In the genomic region with DNA sequence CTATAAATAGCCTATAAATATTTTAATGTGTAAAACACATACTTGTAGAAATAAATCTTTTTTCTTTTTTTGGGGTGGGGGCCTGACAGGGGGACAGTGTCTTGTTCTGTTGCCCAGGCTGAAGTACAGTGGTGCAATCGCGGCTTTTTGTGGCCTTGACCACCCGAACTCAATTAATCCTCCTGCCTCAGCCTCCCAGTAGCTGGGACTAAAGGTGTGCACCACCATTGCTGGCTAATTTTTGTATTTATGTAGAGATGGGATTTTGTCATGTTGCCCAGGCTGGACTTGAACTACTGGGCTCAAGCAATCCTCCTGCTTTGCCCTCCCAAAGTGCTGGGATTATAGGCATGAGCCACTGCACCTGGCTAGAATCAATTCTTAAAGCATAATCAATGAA, we compare ENCODE assay signal across 26 cellular contexts. TPM values are rescaled to one million over a fixed set of nuclear protein-coding genes. Genes with fewer than 3 reads are reported as not detected.
A peak's percentile ranks its signal among the peaks of the same experiment; 100 is the strongest.
DNase-seq lines count a peak whose midpoint lies in the region; ATAC-seq, FAIRE-seq and TF ChIP-seq lines count a peak whose summit lies in the region.
"Had no signal": no experiment of that assay in that cellular context is flagged by ENCODE, and none has a peak within 500 bp of the region (broad histone marks: within the 10 kb centered on the region; RNA-seq: fewer than 3 reads in every experiment).

No MANE protein-coding gene starts in this region.

- intact Hi-C loops in HepG2 (cut with micrococcal nuclease; ENCODE audit: unreplicated experiment) (loop anchor here (1.0 kb wide), 1 partner anchor 8 kb away; no protein-coding TSS in a partner anchor), right lobe of liver (cut with DNase I) (no loop called here), vagina (cut with DNase I) (no loop called here)

- H3K27ac Mint-ChIP-seq in T-helper 17 cell: peak overlapping the region; percentile 74
- H3K27ac Mint-ChIP-seq in immature natural killer cell: peak overlapping the region in 4 of 6 donors; percentile 18 to 58 (median 38)
- H3K27ac Mint-ChIP-seq: CD4-positive, CD25-positive, alpha-beta regulatory T cell had no signal

- H3K4me3 Mint-ChIP-seq in T-helper 17 cell (no peak overlapping the region), immature natural killer cell (no peak overlapping the region)
- H3K4me3 Mint-ChIP-seq: CD4-positive, CD25-positive, alpha-beta regulatory T cell had no signal

- peaks cover 5% of the 10 kb centered on the region for H3K4me1 Mint-ChIP-seq in T-helper 17 cell
- peaks cover 21 to 53% of the 10 kb centered on the region in 2 donors for H3K4me1 Mint-ChIP-seq in immature natural killer cell

- POLR2A ChIA-PET in HepG2 (lab: Yijun Ruan, JAX): no interaction called here

- no peak overlapping the region for H3K4me2 ChIP-seq in HepG2 (ENCODE audit: low read depth, low read length)
- H3K4me2 ChIP-seq: BLaER1 had no signal

- BruUV-seq in HepG2 (replicated peaks; lab: Mats Ljungman, UMichigan): no TSS peak

- no peak overlapping the region for H2AFZ ChIP-seq in HepG2 (ENCODE audit: low read length)

- H3K27me3 Mint-ChIP-seq in T-helper 17 cell: no peaks in the 10 kb centered on the region
- peaks cover 0 to 5% (median 2%) of the 10 kb centered on the region in 3 donors for H3K27me3 Mint-ChIP-seq in immature natural killer cell (ENCODE audit: low read depth in 3 of 3)
- H3K27me3 Mint-ChIP-seq: CD4-positive, CD25-positive, alpha-beta regulatory T cell had no signal

- no peaks in the 10 kb centered on the region for H4K20me1 ChIP-seq in HepG2 (ENCODE audit: insufficient read depth, low read length)
- H4K20me1 ChIP-seq: BLaER1 had no signal

- FAIRE-seq in HepG2 (lab: Jason Lieb, UNC): no peak
- FAIRE-seq: D721Med, GM18507 had no signal

- ATAC-seq in HepG2 (no peak), right lobe of liver (no peak), T-helper 17 cell (no peak), HG03045 (IDR thresholded peaks at IDR 0.05; ENCODE audit: unreplicated experiment) (no peak)

- H3K9me3 Mint-ChIP-seq in immature natural killer cell: no peaks in the 10 kb centered on the region

- H3K4me3 ChIP-seq in HepG2 (replicated peaks in 1 of 3; ENCODE audit: insufficient read depth in 1 of 3, low read depth in 2 of 3, low read length in 3 of 3): no peak overlapping the region
- no peak overlapping the region for H3K4me3 ChIP-seq in right lobe of liver
- H3K4me3 ChIP-seq in vagina: no peak overlapping the region
- H3K4me3 ChIP-seq: BLaER1, HAP-1, SK-N-MC had no signal

- WGBS in HepG2 (ENCODE audit: low lambda C conversion rate): 91% methylated on average over 3 of the region's 3 CpGs
- 70% methylated on average over 2 of the region's 3 CpGs for WGBS in right lobe of liver (ENCODE audit: insufficient coverage, low coverage, low lambda C conversion rate, missing lambda C conversion rate)

- no peaks in the 10 kb centered on the region for H3K9me3 ChIP-seq in HepG2 (ENCODE audit: low read length)
- no peaks in the 10 kb centered on the region for H3K9me3 ChIP-seq in right lobe of liver
- H3K9me3 ChIP-seq in T-helper 17 cell (ENCODE audit: control insufficient read depth, low read length, poor library complexity, severe bottlenecking): no peaks in the 10 kb centered on the region
- no peaks in the 10 kb centered on the region for H3K9me3 ChIP-seq in vagina
- H3K9me3 ChIP-seq: BLaER1, HAP-1 had no signal

- TF ChIP-seq EP300 in HepG2 (IDR thresholded peaks at IDR 0.05; ENCODE audit: low read depth in 2 of 2, low read length in 2 of 2): no peak
- TF ChIP-seq EP300 in HepG2 (CRISPR knock-in tag; IDR thresholded peaks at IDR 0.05; ENCODE audit: borderline replicate concordance): no peak

- H3K36me3 ChIP-seq in HepG2 (replicated peaks in 1 of 2; ENCODE audit: control insufficient read depth in 1 of 2, insufficient read depth in 2 of 2, low read length in 2 of 2): peaks cover 24 to 82% of the 10 kb centered on the region in 2 experiments
- peaks cover 0 to 53% (median 7%) of the 10 kb centered on the region in 4 donors for H3K36me3 ChIP-seq in right lobe of liver
- peaks cover 0 to 71% of the 10 kb centered on the region in 2 donors for H3K36me3 ChIP-seq in vagina

- H3K27me3 ChIP-seq in HepG2 (ENCODE audit: control insufficient read depth in 1 of 2, insufficient read depth in 2 of 2, low read length in 2 of 2): no peaks in the 10 kb centered on the region
- no peaks in the 10 kb centered on the region for H3K27me3 ChIP-seq in right lobe of liver
- H3K27me3 ChIP-seq in vagina: no peaks in the 10 kb centered on the region
- H3K27me3 ChIP-seq: BLaER1 had no signal

- TF ChIP-seq RAD21 in HepG2 (CRISPR knock-in tag; IDR thresholded peaks at IDR 0.05): no peak

- in situ Hi-C loops in HepG2 (cut with HindIII; ENCODE audit: extremely low pct_ligation_motif_present, low pct_unique_long_range_greater_than_20kb): loop anchor here (5.0 kb wide), 1 partner anchor 39 kb away; a partner anchor contains a TSS

- H3K36me3 Mint-ChIP-seq in T-helper 17 cell (ENCODE audit: low read depth) (peaks cover 8% of the 10 kb centered on the region), immature natural killer cell (peaks cover 17 to 60% (median 45%) of the 10 kb centered on the region in 3 donors)

- no peak for TF ChIP-seq CTCF in HepG2 (CRISPR knock-in tag; IDR thresholded peaks at IDR 0.05)
- no peak for TF ChIP-seq CTCF in right lobe of liver (IDR thresholded peaks at IDR 0.05)
- no peak for TF ChIP-seq CTCF in vagina (IDR thresholded peaks at IDR 0.05)

- H3K27ac ChIP-seq in HepG2 (ENCODE audit: extremely low read length, insufficient read depth, low read length) (peak overlapping the region; percentile 27), right lobe of liver (no peak overlapping the region), vagina (peak overlapping the region; percentile 32)
- H3K27ac ChIP-seq: BLaER1, HL-60, SK-N-MC had no signal

- CTCF ChIA-PET in HepG2 (lab: Yijun Ruan, JAX; ENCODE audit: low intra/inter-chr PET ratio, low total read pairs): no interaction called here

- no peak overlapping the region for H3K9ac ChIP-seq in HepG2 (ENCODE audit: insufficient read depth, low read depth, low read length)
- H3K9ac ChIP-seq: BLaER1 had no signal

- no peak for TF ChIP-seq POLR2A in HepG2 (IDR thresholded peaks at IDR 0.05; ENCODE audit: insufficient read depth in 1 of 2, low read depth in 2 of 2, low read length in 2 of 2)
- TF ChIP-seq POLR2A in right lobe of liver (IDR thresholded peaks at IDR 0.05): no peak
- no peak for TF ChIP-seq POLR2A in vagina (IDR thresholded peaks at IDR 0.05)

- no peak for DNase-seq in HepG2 (ENCODE audit: low spot score)
- DNase-seq in right lobe of liver: no peak
- no peak for DNase-seq in T-helper 17 cell
- DNase-seq in immature natural killer cell: no peak
- no peak for DNase-seq in vagina (ENCODE audit: extremely low spot score in 2 of 2)
- DNase-seq in NCI-H146 (lab: John Stamatoyannopoulos, UW): no peak
- no peak for DNase-seq in NCI-H510A (lab: John Stamatoyannopoulos, UW)
- DNase-seq: 8988T; CD4-positive, CD25-positive, alpha-beta regulatory T cell; GOT3; Karpas-422; NCI-H1092 treated with DMSO at 0.1 percent for 48 hours; NCI-H1436; NCI-H187 treated with DMSO at 0.1 percent for 48 hours; NCI-H446; NCI-H526; NCI-H82; NK-92 treated with Interleukin-12 subunit alpha and Interleukin-12 subunit beta, amount 100 ng/mL, for 24 hours; SIG-M5 had no signal

- peaks cover 9% of the 10 kb centered on the region for H3K79me2 ChIP-seq in HepG2 (ENCODE audit: insufficient read depth, low read length)

- peaks cover 65% of the 10 kb centered on the region for H3K4me1 ChIP-seq in HepG2 (ENCODE audit: insufficient read depth, low read length)
- peaks cover 0 to 15% (median 3%) of the 10 kb centered on the region in 4 donors for H3K4me1 ChIP-seq in right lobe of liver
- peaks cover 10% of the 10 kb centered on the region for H3K4me1 ChIP-seq in vagina
- H3K4me1 ChIP-seq: BLaER1, HAP-1 had no signal

RNA-seq across cellular contexts. Expression of a gene that starts 37.6 kb away (rescaled TPM):
- total RNA-seq in HepG2 (2016; rRNA removed; fragmentation: Illumina TruSeq; extraction: Trizol) (28.6 and 46.5 TPM in 2 replicates), right lobe of liver (10 to 100 TPM; 11.9 to 31.2 (median 20.0) TPM), T-helper 17 cell (10 to 100 TPM; 43.5 to 45.8 TPM), vagina (89.9 TPM)
- 8.3 and 10.0 TPM in 2 replicates for total RNA-seq in HepG2 (2016; cell fraction: cytosol; rRNA removed; fragmentation: Illumina TruSeq; extraction: Trizol; ENCODE audit: low read depth)
- total RNA-seq in HepG2 (2016; cell fraction: insoluble cytoplasmic fraction; rRNA removed; fragmentation: Illumina TruSeq; extraction: Trizol): 22.8 and 44.6 TPM in 2 replicates
- 11.8 and 17.8 TPM in 2 replicates for total RNA-seq in HepG2 (2016; cell fraction: membrane; rRNA removed; fragmentation: Illumina TruSeq; extraction: Trizol)
- total RNA-seq in HepG2 (2016; cell fraction: nucleus; rRNA removed; fragmentation: Illumina TruSeq; extraction: Trizol): 80.8 and 107 TPM in 2 replicates
- polyA plus RNA-seq in HepG2 (2011; rRNA removed) (114 and 121 TPM in 2 replicates), immature natural killer cell (10 to 100 TPM; 25.1 to 83.2 (median 47.2) TPM)
- polyA plus RNA-seq in HepG2 (2011; cell fraction: cytosol; rRNA removed): 149 and 162 TPM in 2 replicates
- polyA plus RNA-seq in HepG2 (2011; cell fraction: nucleus; rRNA removed): 224 and 235 TPM in 2 replicates
- 89.5 and 105 TPM in 2 replicates for polyA plus RNA-seq in HepG2 (2012)
- 2.8 and 3.1 TPM in 2 replicates for polyA plus RNA-seq in HepG2 (2016; cell fraction: cytosol; fragmentation: Illumina TruSeq; extraction: Trizol; ENCODE audit: low read depth)
- polyA plus RNA-seq in HepG2 (2016; cell fraction: insoluble cytoplasmic fraction; fragmentation: Illumina TruSeq; extraction: Trizol; ENCODE audit: low read depth): 16.2 and 18.5 TPM in 2 replicates
- 4.5 and 6.4 TPM in 2 replicates for polyA plus RNA-seq in HepG2 (2016; cell fraction: membrane; fragmentation: Illumina TruSeq; extraction: Trizol; ENCODE audit: low read depth)
- 80.1 and 82.3 TPM in 2 replicates for polyA plus RNA-seq in HepG2 (2016; cell fraction: nucleus; fragmentation: Illumina TruSeq; extraction: Trizol; ENCODE audit: insufficient read depth, low read depth)
- 256 and 622 TPM in 2 replicates for polyA minus RNA-seq in HepG2 (2011; rRNA and poly(A)+ RNA removed; ENCODE audit: low replicate concordance)
- 144 and 165 TPM in 2 replicates for polyA minus RNA-seq in HepG2 (2011; cell fraction: cytosol; rRNA and poly(A)+ RNA removed)
- polyA minus RNA-seq in HepG2 (2011; cell fraction: nucleus; rRNA and poly(A)+ RNA removed): 343 and 354 TPM in 2 replicates

RNA-seq across cellular contexts. Expression of a gene that starts 45.4 kb away (rescaled TPM):
- total RNA-seq in HepG2 (2016; rRNA removed; fragmentation: Illumina TruSeq; extraction: Trizol) (19.5 and 19.9 TPM in 2 replicates), right lobe of liver (10 to 100 TPM; 16.8 to 24.5 (median 21.9) TPM), T-helper 17 cell (10 to 100 TPM; 64.0 to 72.2 TPM), vagina (17.7 TPM)
- total RNA-seq in HepG2 (2016; cell fraction: cytosol; rRNA removed; fragmentation: Illumina TruSeq; extraction: Trizol; ENCODE audit: low read depth): 9.4 and 11.1 TPM in 2 replicates
- total RNA-seq in HepG2 (2016; cell fraction: insoluble cytoplasmic fraction; rRNA removed; fragmentation: Illumina TruSeq; extraction: Trizol): 17.0 and 23.9 TPM in 2 replicates
- 12.8 and 14.0 TPM in 2 replicates for total RNA-seq in HepG2 (2016; cell fraction: membrane; rRNA removed; fragmentation: Illumina TruSeq; extraction: Trizol)
- 17.5 and 19.2 TPM in 2 replicates for total RNA-seq in HepG2 (2016; cell fraction: nucleus; rRNA removed; fragmentation: Illumina TruSeq; extraction: Trizol)
- polyA plus RNA-seq in HepG2 (2011; rRNA removed) (8.2 and 9.4 TPM in 2 replicates), immature natural killer cell (10 to 100 TPM; 33.4 to 67.1 (median 39.0) TPM)
- polyA plus RNA-seq in HepG2 (2011; cell fraction: cytosol; rRNA removed): 5.9 and 8.7 TPM in 2 replicates
- 21.6 and 24.9 TPM in 2 replicates for polyA plus RNA-seq in HepG2 (2011; cell fraction: nucleus; rRNA removed)
- 11.0 TPM in 2 replicates for polyA plus RNA-seq in HepG2 (2012)
- 4.5 and 5.7 TPM in 2 replicates for polyA plus RNA-seq in HepG2 (2016; cell fraction: cytosol; fragmentation: Illumina TruSeq; extraction: Trizol; ENCODE audit: low read depth)
- 16.4 and 20.9 TPM in 2 replicates for polyA plus RNA-seq in HepG2 (2016; cell fraction: insoluble cytoplasmic fraction; fragmentation: Illumina TruSeq; extraction: Trizol; ENCODE audit: low read depth)
- 7.0 and 8.7 TPM in 2 replicates for polyA plus RNA-seq in HepG2 (2016; cell fraction: membrane; fragmentation: Illumina TruSeq; extraction: Trizol; ENCODE audit: low read depth)
- 28.4 and 31.5 TPM in 2 replicates for polyA plus RNA-seq in HepG2 (2016; cell fraction: nucleus; fragmentation: Illumina TruSeq; extraction: Trizol; ENCODE audit: insufficient read depth, low read depth)
- polyA minus RNA-seq in HepG2 (2011; rRNA and poly(A)+ RNA removed; ENCODE audit: low replicate concordance): 5.1 and 13.8 TPM in 2 replicates
- polyA minus RNA-seq in HepG2 (2011; cell fraction: cytosol; rRNA and poly(A)+ RNA removed): 5.4 and 7.3 TPM in 2 replicates
- polyA minus RNA-seq in HepG2 (2011; cell fraction: nucleus; rRNA and poly(A)+ RNA removed): 12.6 and 17.2 TPM in 2 replicates

Comparison
In these comparisons a context has a peak if more than half of its experiments do, and no peak if none do; other contexts are left out.
1. H3K27ac ChIP-seq: peak in HepG2 (single experiment) and vagina (single experiment); none in right lobe of liver (0 of 3).